In genomic region chr16:787261-787966, GRCh38 we compare ENCODE assay signal across 8 cellular contexts. TPM values are rescaled to one million over a fixed set of nuclear protein-coding genes. Genes with fewer than 3 reads are reported as not detected.
A peak's percentile ranks its signal among the peaks of the same experiment; 100 is the strongest.
DNase-seq lines count a peak whose midpoint lies in the region; ATAC-seq and TF ChIP-seq lines count a peak whose summit lies in the region.

No MANE protein-coding gene starts in this region.

- peaks cover 4% of the 10 kb centered on the region for H3K27me3 Mint-ChIP-seq in memory B cell

- DNase-seq in right atrium auricular region (ENCODE audit: low spot score) (no peak), cardiac septum (ENCODE audit: low spot score) (no peak), memory B cell (ENCODE audit: low spot score in 2 of 2) (no peak), NCI-H345 (lab: John Stamatoyannopoulos, UW) (no peak), NK-92 (lab: John Stamatoyannopoulos, UW; ENCODE audit: unreplicated experiment) (no peak), caudate nucleus (lab: John Stamatoyannopoulos, UW) (no peak)

- H3K4me3 ChIP-seq in right atrium auricular region: peak overlapping the region; percentile 91 to 99

- ATAC-seq in memory B cell (ENCODE audit: low read depth): no peak
- no peak for ATAC-seq in HG02973 (IDR thresholded peaks at IDR 0.05; ENCODE audit: unreplicated experiment)

- H3K4me1 ChIP-seq in right atrium auricular region: peaks cover 0 to 28% of the 10 kb centered on the region in 2 donors

- H3K9me3 Mint-ChIP-seq in memory B cell: no peaks in the 10 kb centered on the region

- H3K27me3 ChIP-seq in right atrium auricular region: no peaks in the 10 kb centered on the region

- H3K36me3 ChIP-seq in right atrium auricular region: peaks cover 7% of the 10 kb centered on the region

- peak overlapping the region; percentile 58 to 69 for H3K27ac ChIP-seq in right atrium auricular region
- H3K27ac ChIP-seq in angular gyrus (ENCODE audit: low read depth, low read length): peak overlapping the region; percentile 55
- no peak overlapping the region for H3K27ac ChIP-seq in caudate nucleus (ENCODE audit: low read depth, low read length)

- no peak overlapping the region for H3K27ac Mint-ChIP-seq in memory B cell

- H3K4me3 Mint-ChIP-seq in memory B cell: peak overlapping the region; percentile 85

- H3K9me3 ChIP-seq in right atrium auricular region: no peaks in the 10 kb centered on the region

- peaks cover 9% of the 10 kb centered on the region for H3K36me3 Mint-ChIP-seq in memory B cell

- peaks cover 6% of the 10 kb centered on the region for H3K4me1 Mint-ChIP-seq in memory B cell

- TF ChIP-seq CTCF in right atrium auricular region (IDR thresholded peaks at IDR 0.05): no peak

- intact Hi-C loops in cardiac septum (cut with DNase I): loop anchor here (5.0 kb wide), 2 partner anchors 45 to 210 kb away; partner anchors contain the start of gene CIAO3

RNA-seq across cellular contexts. Expression of gene RPUSD1, which starts 0.8 kb away (rescaled TPM):
- total RNA-seq in right atrium auricular region: 10 to 100 TPM; 11.4 to 13.2 TPM
- 7.9 TPM for total RNA-seq in cardiac septum

RNA-seq across cellular contexts. Expression of gene CHTF18, which starts 1.0 kb away (rescaled TPM):
- total RNA-seq in right atrium auricular region (1 to 10 TPM; 1.8 to 2.3 TPM), cardiac septum (7.1 TPM)

RNA-seq across cellular contexts. Expression of gene GNG13, which starts 13.1 kb away (rescaled TPM):
- not detected for total RNA-seq in right atrium auricular region
- not detected for total RNA-seq in cardiac septum

RNA-seq across cellular contexts. Expression of gene MSLN, which starts 26.9 kb away (rescaled TPM):
- total RNA-seq in right atrium auricular region (10 to 100 TPM; 44.8 to 94.6 TPM), cardiac septum (not detected)

RNA-seq across cellular contexts. Expression of gene CIAO3, which starts 46.6 kb away (rescaled TPM):
- total RNA-seq in right atrium auricular region (10 to 100 TPM; 23.3 to 25.5 TPM), cardiac septum (21.7 TPM)
